15 cellular contexts compared by ENCODE assay signal in the genomic region with DNA sequence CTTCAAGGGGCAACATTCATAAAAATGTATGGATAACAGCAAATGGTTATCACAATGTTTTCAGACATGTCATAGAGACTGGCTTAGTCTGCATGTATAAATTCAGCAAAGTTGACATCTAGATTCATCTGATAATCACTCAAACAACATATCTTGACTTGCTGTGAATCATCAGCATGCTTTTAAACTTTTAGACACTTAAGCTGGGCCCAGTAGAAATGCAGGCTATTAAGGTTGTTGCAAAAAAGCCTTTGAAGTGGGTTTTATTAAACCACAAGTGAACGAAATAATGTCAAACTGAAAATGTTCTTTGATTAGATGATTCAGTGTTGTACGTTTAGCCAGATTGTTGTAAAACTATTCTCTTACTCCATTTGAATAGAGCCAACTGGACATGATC.
"Had no signal": no experiment of that assay in that cellular context is flagged by ENCODE, and none has a peak within 500 bp of the region (broad histone marks: within the 10 kb centered on the region; RNA-seq: fewer than 3 reads in every experiment).

No MANE protein-coding gene starts in this region.

- FAIRE-seq: endometrium had no signal

- H3K36me3 ChIP-seq: ascending aorta, colonic mucosa, right atrium auricular region had no signal

- H3K9me3 ChIP-seq: ascending aorta, colonic mucosa, right atrium auricular region had no signal

- H3K27me3 ChIP-seq: ascending aorta, colonic mucosa, right atrium auricular region had no signal

- H3K27ac Mint-ChIP-seq: activated T-helper 1 cell treated with anti-CD3 and anti-CD28 coated beads, Interleukin-12 subunit alpha, Interleukin-12 subunit beta, Interleukin-2, Interleukin-4 antibody, amounts not matched to agents 30 ng/mL and 10 ng/mL and 1 ng/mL, durations not matched to agents 14 hours and 24 hours and 36 hours; natural killer cell treated with Interleukin-12 subunit alpha and Interleukin-12 subunit beta and Interleukin-15 and Interleukin-18, amount 100 ng/mL, for 72 hours; type B pancreatic cell had no signal

- H3K27ac ChIP-seq: ascending aorta, colonic mucosa, right atrium auricular region had no signal

- H3K4me3 ChIP-seq: ascending aorta, colonic mucosa, right atrium auricular region had no signal

- DNase-seq: colonic mucosa; hypothalamus; kidney glomerular epithelial cell; stimulated activated CD4-positive, alpha-beta T cell treated with anti-CD3 and anti-CD28 coated beads, Interleukin-15, amount 100 ng/mL, for 24 hours; stimulated activated CD4-positive, alpha-beta T cell treated with anti-CD3 and anti-CD28 coated beads, Interleukin-4, amount 100 ng/mL, for 1 hour; stimulated activated naive CD4-positive, alpha-beta T cell treated with Interleukin-2 at 50 U/mL for 16 hours; T-helper 1 cell; T1000 had no signal

- H3K36me3 Mint-ChIP-seq: natural killer cell treated with Interleukin-12 subunit alpha and Interleukin-12 subunit beta and Interleukin-15 and Interleukin-18, amount 100 ng/mL, for 72 hours; type B pancreatic cell had no signal

- H3K4me1 ChIP-seq: ascending aorta, colonic mucosa, right atrium auricular region had no signal

- H3K9me3 Mint-ChIP-seq: type B pancreatic cell had no signal

- H3K4me3 Mint-ChIP-seq: activated T-helper 1 cell treated with anti-CD3 and anti-CD28 coated beads, Interleukin-12 subunit alpha, Interleukin-12 subunit beta, Interleukin-2, Interleukin-4 antibody, amounts not matched to agents 30 ng/mL and 10 ng/mL and 1 ng/mL, durations not matched to agents 14 hours and 24 hours and 36 hours; natural killer cell treated with Interleukin-12 subunit alpha and Interleukin-12 subunit beta and Interleukin-15 and Interleukin-18, amount 100 ng/mL, for 72 hours; type B pancreatic cell had no signal

- H3K27me3 Mint-ChIP-seq: natural killer cell treated with Interleukin-12 subunit alpha and Interleukin-12 subunit beta and Interleukin-15 and Interleukin-18, amount 100 ng/mL, for 72 hours; type B pancreatic cell had no signal

- ATAC-seq: activated CD4-positive, CD25-positive, alpha-beta regulatory T cell treated with anti-CD3 and anti-CD28 coated beads, Interleukin-2, amount 50 U/mL, for 24 hours; natural killer cell treated with Interleukin-12 subunit alpha and Interleukin-12 subunit beta and Interleukin-15 and Interleukin-18, amount 100 ng/mL, for 72 hours had no signal
